In the genomic region with DNA sequence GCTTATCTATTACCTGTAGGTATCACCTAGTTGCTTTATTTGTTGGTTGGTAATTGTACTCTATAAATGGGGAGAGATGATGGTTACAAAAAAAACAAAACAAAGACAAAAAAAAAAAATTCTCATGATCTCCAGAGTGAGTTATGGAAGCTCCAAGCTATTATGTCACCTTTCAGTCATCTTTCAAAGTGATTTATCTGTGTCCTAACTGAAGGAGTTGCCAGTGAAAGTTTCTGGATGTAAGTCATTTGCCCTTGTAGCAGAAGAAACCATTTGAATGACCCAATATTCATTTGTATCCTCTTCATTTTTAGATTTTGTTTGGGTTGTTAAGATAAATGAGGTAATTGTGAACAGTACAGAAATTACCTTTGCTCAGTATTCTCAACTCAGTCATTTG, we compare ENCODE assay signal across 17 cellular contexts. TPM values are rescaled to one million over a fixed set of nuclear protein-coding genes. Genes with fewer than 3 reads are reported as not detected.
DNase-seq lines count a peak whose midpoint lies in the region; FAIRE-seq and TF ChIP-seq lines count a peak whose summit lies in the region.
"Had no signal": no experiment of that assay in that cellular context is flagged by ENCODE, and none has a peak within 500 bp of the region (broad histone marks: within the 10 kb centered on the region; RNA-seq: fewer than 3 reads in every experiment).

No MANE protein-coding gene starts in this region.

- H3K9ac ChIP-seq in mammary epithelial cell (ENCODE audit: insufficient read depth, low read length): no peak overlapping the region

- H3K27ac ChIP-seq in epithelial cell of prostate (peak overlapping the region; percentile 68), mammary epithelial cell (ENCODE audit: insufficient read depth, low read depth, low read length) (no peak overlapping the region)
- H3K27ac ChIP-seq: C4-2B, HL-60 had no signal

- H4K20me1 ChIP-seq in mammary epithelial cell (ENCODE audit: insufficient read depth, low read length): no peaks in the 10 kb centered on the region

- no peaks in the 10 kb centered on the region for H3K36me3 ChIP-seq in mammary epithelial cell (ENCODE audit: insufficient read depth, low read length)

- no peak for FAIRE-seq in RCC 7860 (lab: Jason Lieb, UNC)
- no peak for FAIRE-seq in GM19239 (lab: Jason Lieb, UNC)
- FAIRE-seq: A204.1, H54 had no signal

- dilution Hi-C loops in mammary epithelial cell (cut with HindIII; ENCODE audit: low sequenced_read_pairs): no loop called here

- H3K79me2 ChIP-seq in mammary epithelial cell (ENCODE audit: insufficient read depth, low read length): peaks cover 70% of the 10 kb centered on the region

- POLR2A ChIA-PET in HEK293T (lab: Yijun Ruan, JAX): no interaction called here

- intact Hi-C loops in posterior vena cava (cut with DNase I): loop anchor here in 1 of 2 donors (5.0 kb wide), 1 partner anchor 1011 kb away; no protein-coding TSS in a partner anchor
- intact Hi-C loops in mammary epithelial cell (cut with micrococcal nuclease): loop anchor here (2.0 to 10.0 kb wide), 5 partner anchors 85 to 603 kb away; partner anchors contain the start of gene KCNK1

- DNase-seq in HEK293T (ENCODE audit: extremely low spot score): no peak
- peak; percentile 41 for DNase-seq in RCC 7860 (ENCODE audit: low spot score)
- DNase-seq in epithelial cell of prostate (ENCODE audit: low read depth, low spot score): no peak
- DNase-seq in posterior vena cava (ENCODE audit: low spot score): no peak
- no peak for DNase-seq in GM19239 (ENCODE audit: insufficient read length, low spot score)
- DNase-seq in mammary epithelial cell: no peak
- no peak for DNase-seq in NCI-H146 treated with DMSO at 0.1 percent for 48 hours (lab: John Stamatoyannopoulos, UW; ENCODE audit: unreplicated experiment)
- DNase-seq: AML-193; CD4-positive, alpha-beta memory T cell; DMS79 treated with DMSO at 0.1 percent for 48 hours; GF-D8; HCEC 1CT had no signal

- BruUV-seq in mammary epithelial cell (replicated peaks; lab: Mats Ljungman, UMichigan): no TSS peak

- in situ Hi-C loops in mammary epithelial cell (cut with MboI; ENCODE audit: low sequenced_read_pairs in 2 of 2): loop anchor here (5.0 to 10.0 kb wide), 3 partner anchors 89 to 157 kb away; no protein-coding TSS in a partner anchor

- H3K4me2 ChIP-seq in mammary epithelial cell (ENCODE audit: insufficient read depth, low read depth, low read length): no peak overlapping the region
- H3K4me2 ChIP-seq: GM23338 had no signal

- CTCF ChIA-PET in HEK293T (lab: Yijun Ruan, JAX): no interaction called here
- CTCF ChIA-PET in mammary epithelial cell (lab: Charles Lee; ENCODE audit: low non-redundant PET): no interaction called here

- no peaks in the 10 kb centered on the region for H3K9me3 ChIP-seq in mammary epithelial cell (replicated peaks; ENCODE audit: insufficient read depth, low read length)

- H2AFZ ChIP-seq in mammary epithelial cell (ENCODE audit: low read depth, low read length): no peak overlapping the region
- H2AFZ ChIP-seq: GM23338 had no signal

- no peaks in the 10 kb centered on the region for H3K27me3 ChIP-seq in mammary epithelial cell (ENCODE audit: insufficient read depth, low read length)

- H3K4me1 ChIP-seq in mammary epithelial cell (ENCODE audit: insufficient read depth, low read length): peaks cover 42% of the 10 kb centered on the region

- H3K4me3 ChIP-seq in mammary epithelial cell (replicated peaks in 1 of 3; ENCODE audit: insufficient read depth in 1 of 3, low read depth in 2 of 3, low read length in 3 of 3): no peak overlapping the region
- H3K4me3 ChIP-seq: GM23338 had no signal

- no peak for TF ChIP-seq CTCF in mammary epithelial cell (conservative IDR thresholded peaks at IDR 0.05 in 1 of 2, IDR thresholded peaks at IDR 0.05 in 1 of 2; ENCODE audit: extremely low read depth in 1 of 2, insufficient read depth in 1 of 2, low read depth in 1 of 2, low read length in 2 of 2)

TF ChIP-seq in HEK293T, 16 proteins besides CTCF, POLR2A, EP300 and RAD21:
- TF ChIP-seq PKNOX1 (IDR thresholded peaks at IDR 0.05): peak; percentile 65
- no peak for TF ChIP-seq SUZ12 (IDR thresholded peaks at IDR 0.05)

RNA-seq across cellular contexts. Expression of gene SLC35F3, which starts 3.6 kb away (rescaled TPM):
- total RNA-seq in posterior vena cava: not detected
- total RNA-seq in mammary epithelial cell: 10 to 100 TPM; 14.6 to 23.3 TPM
- 11.2 TPM for polyA plus RNA-seq in mammary epithelial cell
- 16.1 TPM for polyA minus RNA-seq in mammary epithelial cell
- total RNA-seq: CD4-positive, alpha-beta memory T cell had no signal

Comparison
In these comparisons a context has a peak if more than half of its experiments do, and no peak if none do; other contexts are left out.
1. RNA of gene SLC35F3, which starts 3.6 kb away (total RNA-seq): 14.6 to 23.3 TPM in mammary epithelial cell; not detected in posterior vena cava; every median in the first group is over 10 times any median in the second.